In the genomic region with DNA sequence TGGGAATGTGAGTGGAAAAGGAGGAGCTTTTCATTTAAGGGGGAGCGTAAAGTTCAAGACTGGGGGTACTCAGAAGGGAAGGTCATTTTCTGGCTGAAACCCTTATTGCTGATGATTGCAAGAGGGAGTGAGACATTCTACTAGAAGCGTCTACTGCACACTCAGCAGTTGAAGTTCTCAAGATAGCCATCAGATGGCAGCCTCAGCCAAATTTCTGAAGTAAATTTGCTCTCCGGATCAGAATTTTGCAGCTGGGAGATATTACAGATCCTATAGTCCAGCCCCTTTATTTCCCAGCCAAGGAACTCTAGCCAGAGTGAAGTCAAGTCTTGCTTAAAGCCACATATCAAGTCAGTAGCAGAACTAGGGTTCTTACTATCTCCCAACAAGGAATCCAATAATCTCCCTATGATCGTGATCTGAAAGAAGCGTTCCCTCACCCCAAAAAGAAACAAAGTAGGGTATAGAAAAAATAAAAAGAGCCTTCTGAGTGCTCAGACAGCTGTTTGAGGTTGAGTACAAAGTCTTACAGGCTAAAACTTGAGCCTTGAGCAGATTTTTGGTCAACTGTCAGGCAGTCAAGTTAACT, we compare ENCODE assay signal across 7 cellular contexts. TPM values are rescaled to one million over a fixed set of nuclear protein-coding genes. Genes with fewer than 3 reads are reported as not detected.
DNase-seq lines count a peak whose midpoint lies in the region; ATAC-seq lines count a peak whose summit lies in the region.

No MANE protein-coding gene starts in this region.

- no peaks in the 10 kb centered on the region for H3K36me3 Mint-ChIP-seq in stimulated activated naive B cell treated with anti-CD40 and anti-IgM and Interleukin-4, amounts not matched to agents 10 μg/mL and 1 μg/mL and 100 μg/mL, for 72 hours

- no peaks in the 10 kb centered on the region for H3K9me3 Mint-ChIP-seq in stimulated activated naive B cell treated with anti-CD40 and anti-IgM and Interleukin-4, amounts not matched to agents 10 μg/mL and 1 μg/mL and 100 μg/mL, for 72 hours

- H3K4me3 Mint-ChIP-seq in stimulated activated naive B cell treated with anti-CD40 and anti-IgM and Interleukin-4, amounts not matched to agents 10 μg/mL and 1 μg/mL and 100 μg/mL, for 72 hours, result no peak overlapping the region

- no peak overlapping the region for H3K27ac Mint-ChIP-seq in stimulated activated naive B cell treated with anti-CD40 and anti-IgM and Interleukin-4, amounts not matched to agents 10 μg/mL and 1 μg/mL and 100 μg/mL, for 72 hours

- DNase-seq in Daoy (ENCODE audit: low read depth) (peak; percentile 57), NCI-H460 (ENCODE audit: extremely low read depth, low read depth) (peak; percentile 71), astrocyte of the hippocampus (ENCODE audit: low read depth, low spot score) (peak; percentile 80), iPS-NIHi11 (ENCODE audit: low spot score) (peak; percentile 58)
- DNase-seq in stimulated activated naive B cell treated with anti-CD40 and anti-IgM and Interleukin-4, amounts not matched to agents 10 μg/mL and 1 μg/mL and 100 μg/mL, for 72 hours, result no peak

- ATAC-seq in HG02938 (IDR thresholded peaks at IDR 0.05; ENCODE audit: unreplicated experiment) (peak; percentile 65), GM21367 (IDR thresholded peaks at IDR 0.05; ENCODE audit: unreplicated experiment) (no peak)
- ATAC-seq in stimulated activated naive B cell treated with anti-CD40 and anti-IgM and Interleukin-4, amounts not matched to agents 10 μg/mL and 1 μg/mL and 100 μg/mL, for 72 hours (replicated peaks), result peak; percentile 38 to 62

- peaks cover 0 to 1% of the 10 kb centered on the region in 2 donors for H3K4me1 Mint-ChIP-seq in stimulated activated naive B cell treated with anti-CD40 and anti-IgM and Interleukin-4, amounts not matched to agents 10 μg/mL and 1 μg/mL and 100 μg/mL, for 72 hours

- H3K27me3 Mint-ChIP-seq in stimulated activated naive B cell treated with anti-CD40 and anti-IgM and Interleukin-4, amounts not matched to agents 10 μg/mL and 1 μg/mL and 100 μg/mL, for 72 hours, result peaks cover 35 to 41% of the 10 kb centered on the region in 2 donors

RNA-seq across cellular contexts. Expression of gene RAX, which starts 24.0 kb away (rescaled TPM):
- not detected in 2 replicates for total RNA-seq in Daoy (2014; rRNA removed; shearing (Covaris generic))
- total RNA-seq in NCI-H460 (2014; rRNA removed; shearing (Covaris generic)), result not detected in 2 replicates
- polyA plus RNA-seq in NCI-H460 (2014; cell fraction: nucleus; rRNA removed), result not detected in 2 replicates

RNA-seq across cellular contexts. Expression of gene GRP, which starts 29.3 kb away (rescaled TPM):
- total RNA-seq in Daoy (2014; rRNA removed; shearing (Covaris generic)), result not detected in 2 replicates
- total RNA-seq in NCI-H460 (2014; rRNA removed; shearing (Covaris generic)), result not detected in 2 replicates
- not detected in 2 replicates for polyA plus RNA-seq in NCI-H460 (2014; cell fraction: nucleus; rRNA removed)
